ENCODE assay signal across 1 cellular context in genomic region chr1:61568460-61569211, GRCh38.
TF ChIP-seq lines count a peak whose summit lies in the region.

No MANE protein-coding gene starts in this region.

TF ChIP-seq in GM23338, 12 proteins besides CTCF, POLR2A, EP300 and RAD21 (continued from another document):
- no peak for TF ChIP-seq REST (IDR thresholded peaks at IDR 0.05; ENCODE audit: unreplicated experiment)
- no peak for TF ChIP-seq STAT1 (IDR thresholded peaks at IDR 0.05; ENCODE audit: unreplicated experiment)
